ENCODE assay signal across 20 cellular contexts in genomic region chr22:25892678-25893077, GRCh38.
"Had no signal": no experiment of that assay in that cellular context is flagged by ENCODE, and none has a peak within 500 bp of the region (broad histone marks: within the 10 kb centered on the region; RNA-seq: fewer than 3 reads in every experiment).

No MANE protein-coding gene starts in this region.

- H3K9me3 Mint-ChIP-seq: activated CD4-positive, alpha-beta T cell treated with anti-CD3 and anti-CD28 coated beads, Interleukin-2, amount 10 ng/mL, durations not matched to agents 7 days and 5 days; activated naive CD4-positive, alpha-beta T cell treated with anti-CD3 and anti-CD28 coated beads, Interleukin-2, amount 50 U/mL, for 72 hours; central memory CD8-positive, alpha-beta T cell; nephron; stimulated activated memory B cell treated with anti-CD40 and anti-IgM and Interleukin-4, amounts not matched to agents 10 μg/mL and 1 μg/mL and 100 μg/mL, for 72 hours had no signal

- DNase-seq: activated CD4-positive, alpha-beta T cell treated with anti-CD3 and anti-CD28 coated beads, Interleukin-2, amount 10 ng/mL, durations not matched to agents 7 days and 5 days; activated CD4-positive, CD25-positive, alpha-beta regulatory T cell; activated effector memory CD4-positive, alpha-beta T cell treated with Interleukin-2 at 50 U/mL for 16 hours; activated T-cell treated with anti-CD3 and anti-CD28 coated beads for 4 hours; amniotic stem cell; body of pancreas; cortex of kidney; effector memory CD4-positive, alpha-beta T cell; left ventricle myocardium superior; mesendoderm; psoas muscle; spleen; stimulated activated CD4-positive, alpha-beta T cell treated with anti-CD3 and anti-CD28 coated beads, Interleukin-1b, Interleukin-23, amount 100 ng/mL, for 48 hours had no signal

- ATAC-seq: activated naive CD4-positive, alpha-beta T cell treated with anti-CD3 and anti-CD28 coated beads, Interleukin-2, amount 50 U/mL, for 72 hours; body of pancreas; gastroesophageal sphincter; left ventricle myocardium superior; psoas muscle; sciatic nerve; stimulated activated memory B cell treated with anti-CD40 and anti-IgM and Interleukin-4, amounts not matched to agents 10 μg/mL and 1 μg/mL and 100 μg/mL, for 72 hours had no signal

- H3K4me1 ChIP-seq: body of pancreas, gastroesophageal sphincter, psoas muscle, spleen, tibial nerve had no signal

- H3K4me3 ChIP-seq: body of pancreas, gastroesophageal sphincter, psoas muscle, spleen, tibial nerve had no signal

- H3K9me3 ChIP-seq: body of pancreas, psoas muscle, spleen had no signal

- H3K36me3 Mint-ChIP-seq: activated naive CD4-positive, alpha-beta T cell treated with anti-CD3 and anti-CD28 coated beads, Interleukin-2, amount 50 U/mL, for 72 hours; stimulated activated memory B cell treated with anti-CD40 and anti-IgM and Interleukin-4, amounts not matched to agents 10 μg/mL and 1 μg/mL and 100 μg/mL, for 72 hours had no signal

- H3K27ac Mint-ChIP-seq: activated CD4-positive, alpha-beta T cell treated with anti-CD3 and anti-CD28 coated beads, Interleukin-2, amount 10 ng/mL, durations not matched to agents 7 days and 5 days; activated naive CD4-positive, alpha-beta T cell treated with anti-CD3 and anti-CD28 coated beads, Interleukin-2, amount 50 U/mL, for 72 hours; nephron; stimulated activated memory B cell treated with anti-CD40 and anti-IgM and Interleukin-4, amounts not matched to agents 10 μg/mL and 1 μg/mL and 100 μg/mL, for 72 hours had no signal

- H3K27ac ChIP-seq: body of pancreas, gastroesophageal sphincter, psoas muscle, spleen, tibial nerve had no signal

- H3K36me3 ChIP-seq: gastroesophageal sphincter, spleen, tibial nerve had no signal

- H3K4me1 Mint-ChIP-seq: activated CD4-positive, alpha-beta T cell treated with anti-CD3 and anti-CD28 coated beads, Interleukin-2, amount 10 ng/mL, durations not matched to agents 7 days and 5 days; central memory CD8-positive, alpha-beta T cell; nephron; stimulated activated memory B cell treated with anti-CD40 and anti-IgM and Interleukin-4, amounts not matched to agents 10 μg/mL and 1 μg/mL and 100 μg/mL, for 72 hours had no signal

- H3K27me3 ChIP-seq: body of pancreas, tibial nerve had no signal

- H3K4me3 Mint-ChIP-seq: activated CD4-positive, alpha-beta T cell treated with anti-CD3 and anti-CD28 coated beads, Interleukin-2, amount 10 ng/mL, durations not matched to agents 7 days and 5 days; central memory CD8-positive, alpha-beta T cell; nephron; stimulated activated memory B cell treated with anti-CD40 and anti-IgM and Interleukin-4, amounts not matched to agents 10 μg/mL and 1 μg/mL and 100 μg/mL, for 72 hours had no signal
